24 cellular contexts compared by ENCODE assay signal in the genomic region with DNA sequence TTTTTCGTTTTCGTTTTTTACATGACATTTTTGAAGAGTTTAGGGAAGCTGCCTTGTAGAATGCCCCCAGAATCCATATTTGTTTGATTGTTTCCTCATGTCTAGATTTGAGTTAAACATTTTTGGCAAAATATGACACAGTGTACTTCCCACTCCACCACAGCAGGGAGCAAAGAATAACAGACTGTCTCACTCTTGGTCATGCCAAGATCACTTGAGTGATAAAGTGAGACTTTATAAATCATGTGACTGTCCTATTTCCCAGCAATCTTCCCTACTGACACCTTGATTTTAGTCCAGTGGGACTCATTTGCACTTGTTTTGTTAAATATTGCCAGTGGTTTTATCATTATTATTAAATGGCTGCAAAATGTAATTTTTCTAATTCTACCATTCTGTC. TPM values are rescaled to one million over a fixed set of nuclear protein-coding genes. Genes with fewer than 3 reads are reported as not detected.
DNase-seq lines count a peak whose midpoint lies in the region; ATAC-seq and TF ChIP-seq lines count a peak whose summit lies in the region.
"Had no signal": no experiment of that assay in that cellular context is flagged by ENCODE, and none has a peak within 500 bp of the region (broad histone marks: within the 10 kb centered on the region; RNA-seq: fewer than 3 reads in every experiment).

No MANE protein-coding gene starts in this region.

- no peak overlapping the region for H3K9ac ChIP-seq in HCT116 (ENCODE audit: low read length)

- BruUV-seq in HCT116 (replicated peaks; lab: Mats Ljungman, UMichigan) = no TSS peak

- no peaks in the 10 kb centered on the region for H3K9me2 ChIP-seq in HCT116 (ENCODE audit: insufficient read depth)

- peak overlapping the region; percentile 48 for H2AFZ ChIP-seq in HCT116 (ENCODE audit: low read depth, low read length, poor library complexity, severe bottlenecking)

- H3K4me3 ChIP-seq in HCT116 (replicated peaks in 1 of 2; ENCODE audit: low read depth in 1 of 2, low read length in 2 of 2) (no peak overlapping the region), astrocyte of the spinal cord (ENCODE audit: low read depth, low read length) (no peak overlapping the region), ascending aorta (no peak overlapping the region)
- H3K4me3 ChIP-seq: A549, ovary, spleen had no signal

- H3K27ac ChIP-seq in HCT116 (ENCODE audit: low read depth, low read length) = no peak overlapping the region
- H3K27ac ChIP-seq in ascending aorta = no peak overlapping the region
- H3K27ac ChIP-seq: A549, ovary had no signal

- H4K20me1 ChIP-seq in HCT116 (ENCODE audit: insufficient read depth) = no peaks in the 10 kb centered on the region

- no peaks in the 10 kb centered on the region for H3K79me2 ChIP-seq in HCT116 (ENCODE audit: insufficient read depth, low read length)

- H3K4me1 ChIP-seq in HCT116 (ENCODE audit: control insufficient read depth in 1 of 2, insufficient read depth in 2 of 2, low read length in 2 of 2) (peaks cover 4 to 22% of the 10 kb centered on the region in 2 experiments; a peak in 3 of 4 replicates), ascending aorta (no peaks in the 10 kb centered on the region)
- H3K4me1 ChIP-seq: A549, BE2C had no signal

- no peak for TF ChIP-seq RAD21 in HCT116 (IDR thresholded peaks at IDR 0.05; ENCODE audit: low read depth)

- in situ Hi-C loops in astrocyte of the spinal cord (cut with HindIII; ENCODE audit: low sequenced_read_pairs) = no loop called here

- intact Hi-C loops in HCT116 (cut with micrococcal nuclease) = no loop called here
- intact Hi-C loops in ascending aorta (cut with DNase I) = no loop called here

- no peaks in the 10 kb centered on the region for H3K9me3 ChIP-seq in HCT116 (ENCODE audit: control insufficient read depth in 1 of 2, insufficient read depth in 1 of 2, low read depth in 1 of 2, low read length in 2 of 2)
- H3K9me3 ChIP-seq in ascending aorta = no peaks in the 10 kb centered on the region
- H3K9me3 ChIP-seq: A549, BE2C, ovary, spleen had no signal

- H3K4me2 ChIP-seq in HCT116 (ENCODE audit: low read length) = no peak overlapping the region
- H3K4me2 ChIP-seq: A549 had no signal

- no peaks in the 10 kb centered on the region for H3K36me3 ChIP-seq in HCT116 (ENCODE audit: control insufficient read depth in 1 of 2, insufficient read depth in 2 of 2, low read length in 2 of 2)
- H3K36me3 ChIP-seq in ascending aorta = no peaks in the 10 kb centered on the region
- H3K36me3 ChIP-seq: BE2C, ovary, spleen had no signal

- ATAC-seq in HCT116 = no peak; the same call in 1 of the 2 replicates
- ATAC-seq in omental fat pad (ENCODE audit: low FRiP score) = no peak
- ATAC-seq: A549; activated T-helper 17 cell treated with anti-CD3 and anti-CD28 coated beads, Interleukin-2, amount 50 U/mL, for 72 hours; left ventricle myocardium superior; naive thymus-derived CD8-positive, alpha-beta T cell had no signal

- no peak for TF ChIP-seq POLR2A in HCT116 (IDR thresholded peaks at IDR 0.05; ENCODE audit: borderline replicate concordance, extremely low read depth, insufficient read depth, insufficient read length)

- DNase-seq in A172 (ENCODE audit: low spot score) (peak; percentile 16), HCT116 (ENCODE audit: low read depth, low spot score) (no peak), astrocyte of the spinal cord (ENCODE audit: low read depth, low spot score) (peak; percentile 49), fibroblast of peridontal ligament (ENCODE audit: extremely low read depth) (peak; percentile 22), ascending aorta (ENCODE audit: low spot score in 2 of 2) (no peak), COR-L47 (lab: John Stamatoyannopoulos, UW) (no peak), omental fat pad (ENCODE audit: low spot score) (no peak)
- DNase-seq in stimulated activated naive CD4-positive, alpha-beta T cell treated with Interleukin-2 at 50 U/mL for 16 hours (lab: John Stamatoyannopoulos, UW) = no peak
- DNase-seq: activated CD4-positive, alpha-beta memory T cell treated with anti-CD3 and anti-CD28 coated beads, Interleukin-2, amount 10 ng/mL, durations not matched to agents 7 days and 5 days; activated CD4-positive, alpha-beta T cell treated with anti-CD3 and anti-CD28 coated beads for 1 hour; BE2C; CD8-positive, alpha-beta memory T cell; glutamatergic neuron; IMR-90; left ventricle myocardium superior; naive thymus-derived CD8-positive, alpha-beta T cell; NCI-H1417; NCI-H2081 treated with DMSO at 0.1 percent for 48 hours; NCI-H345; NCI-H82; ovary; spleen had no signal

- H3K27me3 ChIP-seq in HCT116 (ENCODE audit: insufficient read depth, low read length) (no peaks in the 10 kb centered on the region), ascending aorta (no peaks in the 10 kb centered on the region)
- H3K27me3 ChIP-seq: BE2C, ovary, spleen had no signal

- POLR2A ChIA-PET in HCT116 (lab: Charles Lee) = no interaction called here

- CTCF ChIA-PET in HCT116 (lab: Charles Lee) = no interaction called here

- RAD21 ChIA-PET in HCT116 (lab: Charles Lee; ENCODE audit: low non-redundant PET in 1 of 2, low total read pairs in 2 of 2, uncharacterized antibody in 2 of 2, unreplicated experiment in 2 of 2) = no interaction called here

- no peak for TF ChIP-seq CTCF in HCT116 (IDR thresholded peaks at IDR 0.05 in 2 of 3, conservative IDR thresholded peaks at IDR 0.05 in 1 of 3; ENCODE audit: borderline replicate concordance in 1 of 3, insufficient read depth in 1 of 3, low read depth in 2 of 3, low read length in 2 of 3)
- no peak for TF ChIP-seq CTCF in astrocyte of the spinal cord (IDR thresholded peaks at IDR 0.05; ENCODE audit: low read depth, low read length)
- no peak for TF ChIP-seq CTCF in ascending aorta (IDR thresholded peaks at IDR 0.05)
- no peak for TF ChIP-seq CTCF in omental fat pad (IDR thresholded peaks at IDR 0.05)

TF ChIP-seq in HCT116, 20 proteins besides CTCF, POLR2A, EP300 and RAD21:
- TF ChIP-seq CEBPB (IDR thresholded peaks at IDR 0.05; ENCODE audit: low read depth) (no peak), SRF (IDR thresholded peaks at IDR 0.05; ENCODE audit: low read depth) (no peak), ZNF274 (IDR thresholded peaks at IDR 0.05; ENCODE audit: low read depth, low read length) (no peak), EZH2 (IDR thresholded peaks at IDR 0.05) (no peak), FOSL1 (IDR thresholded peaks at IDR 0.05; ENCODE audit: low read depth) (no peak), TCF7L2 (IDR thresholded peaks at IDR 0.05; ENCODE audit: borderline replicate concordance, extremely low read depth, insufficient read depth, insufficient read length) (no peak), ELF1 (IDR thresholded peaks at IDR 0.05; ENCODE audit: borderline replicate concordance, low read depth) (no peak), SIN3A (IDR thresholded peaks at IDR 0.05; ENCODE audit: low read depth) (no peak), POLR2AphosphoS5 (IDR thresholded peaks at IDR 0.05; ENCODE audit: low read depth, low read length) (no peak), SP1 (IDR thresholded peaks at IDR 0.05; ENCODE audit: low read depth) (no peak), EZH2phosphoT487 (IDR thresholded peaks at IDR 0.05; ENCODE audit: borderline replicate concordance) (no peak)
- TF ChIP-seq, protein P1, sequence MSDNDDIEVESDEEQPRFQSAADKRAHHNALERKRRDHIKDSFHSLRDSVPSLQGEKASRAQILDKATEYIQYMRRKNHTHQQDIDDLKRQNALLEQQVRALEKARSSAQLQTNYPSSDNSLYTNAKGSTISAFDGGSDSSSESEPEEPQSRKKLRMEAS (IDR thresholded peaks at IDR 0.05) = no peak

RNA-seq across cellular contexts. Expression of a gene that starts 44.4 kb away (rescaled TPM):
- total RNA-seq in A172 (2014; rRNA removed; shearing (Covaris generic)) = 17.1 and 19.8 TPM in 2 replicates
- 24.6 TPM for total RNA-seq in HCT116 (2021; ENCODE audit: unreplicated experiment)
- polyA plus RNA-seq in HCT116 (2012) = 8.6 and 11.1 TPM in 2 replicates
- total RNA-seq in ascending aorta = 20.5 TPM
- 10 to 100 TPM; 13.9 to 17.1 (median 15.8) TPM for total RNA-seq in omental fat pad

Comparison
In these comparisons a context has a peak if more than half of its experiments do, and no peak if none do; other contexts are left out.
1. DNase-seq: peak in A172 (single experiment), astrocyte of the spinal cord (single experiment) and fibroblast of peridontal ligament (single experiment); none in HCT116 (single experiment), ascending aorta (0 of 2), COR-L47 (single experiment), omental fat pad (single experiment) and stimulated activated naive CD4-positive, alpha-beta T cell treated with Interleukin-2 at 50 U/mL for 16 hours (single experiment).